Comparison of ENCODE assay signal across 24 cellular contexts in the genomic region with DNA sequence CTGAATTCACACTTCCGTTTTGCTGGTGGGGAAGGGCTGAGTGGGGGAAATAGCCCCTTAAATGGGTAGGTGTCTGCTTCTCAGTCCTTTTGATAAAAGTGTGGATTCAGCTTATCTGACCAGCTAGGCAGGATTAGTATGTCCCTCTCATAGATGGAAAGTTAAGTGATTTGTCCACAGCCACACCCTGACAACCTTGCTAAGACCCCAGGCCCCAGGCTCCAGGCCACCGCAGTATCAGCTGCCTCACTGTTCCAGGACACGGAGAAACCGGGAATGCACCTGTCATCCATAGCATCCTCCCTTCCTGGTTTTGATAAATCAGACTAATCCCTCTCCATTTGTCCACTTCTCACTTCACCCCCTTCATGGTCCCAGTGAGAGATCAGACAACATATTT.
DNase-seq lines count a peak whose midpoint lies in the region; ATAC-seq, FAIRE-seq and TF ChIP-seq lines count a peak whose summit lies in the region.
"Had no signal": no experiment of that assay in that cellular context is flagged by ENCODE, and none has a peak within 500 bp of the region (broad histone marks: within the 10 kb centered on the region; RNA-seq: fewer than 3 reads in every experiment).

No MANE protein-coding gene starts in this region.

- H4K20me1 ChIP-seq in hepatocyte (ENCODE audit: insufficient read depth, poor library complexity, severe bottlenecking) = no peaks in the 10 kb centered on the region
- H4K20me1 ChIP-seq: BLaER1 had no signal

- CTCF ChIA-PET in Panc1 (lab: Charles Lee) = no interaction called here

- H3K4me3 ChIP-seq in Panc1 (ENCODE audit: low read depth in 2 of 2, low read length in 2 of 2) = no peak overlapping the region
- H3K4me3 ChIP-seq in hepatocyte = no peak overlapping the region
- H3K4me3 ChIP-seq in mesendoderm (ENCODE audit: low read length) = no peak overlapping the region
- H3K4me3 ChIP-seq in spleen = no peak overlapping the region
- H3K4me3 ChIP-seq: BLaER1 had no signal

- H3K9me3 ChIP-seq in Panc1 (ENCODE audit: control insufficient read depth, insufficient read depth, low read depth, low read length) (no peaks in the 10 kb centered on the region), hepatocyte (ENCODE audit: low read depth) (no peaks in the 10 kb centered on the region), spleen (no peaks in the 10 kb centered on the region)
- H3K9me3 ChIP-seq: BE2C, BLaER1 had no signal

- H3K79me1 ChIP-seq in mesendoderm (ENCODE audit: low read length) = no peaks in the 10 kb centered on the region

- no peak for TF ChIP-seq CTCF in Panc1 (IDR thresholded peaks at IDR 0.05)
- TF ChIP-seq CTCF in hepatocyte (IDR thresholded peaks at IDR 0.05; ENCODE audit: poor library complexity) = no peak
- no peak for TF ChIP-seq CTCF in spleen (IDR thresholded peaks at IDR 0.05 in 8 of 11, conservative IDR thresholded peaks at IDR 0.05 in 3 of 11)

- H3K4me2 ChIP-seq in hepatocyte = no peak overlapping the region
- no peak overlapping the region for H3K4me2 ChIP-seq in mesendoderm (ENCODE audit: low read length)
- H3K4me2 ChIP-seq: BLaER1 had no signal

- no peak overlapping the region for H4K8ac ChIP-seq in mesendoderm (ENCODE audit: low read depth, low read length)

- H3K4me1 ChIP-seq in Panc1 (ENCODE audit: control insufficient read depth, insufficient read depth, low read length) (peaks cover 28% of the 10 kb centered on the region), hepatocyte (ENCODE audit: insufficient read depth) (peaks cover 53% of the 10 kb centered on the region), mesendoderm (ENCODE audit: control insufficient read depth, low read depth, low read length) (peaks cover 6% of the 10 kb centered on the region), spleen (peaks cover 0 to 5% (median under 1%) of the 10 kb centered on the region in 6 donors)

- 56% methylated on average over 4 of the region's 4 CpGs for WGBS in hepatocyte (ENCODE audit: low lambda C conversion rate, missing lambda C conversion rate)
- no CpG with 5 or more reads among the region's 4 CpGs for WGBS in mesendoderm (ENCODE audit: extremely low coverage, insufficient coverage, low lambda C conversion rate)
- 57 to 88% (median 83%) methylated on average over 4 of the region's 4 CpGs for WGBS in spleen, 5 donors

- H3K9me2 ChIP-seq in hepatocyte (replicated peaks; ENCODE audit: insufficient read depth) = no peaks in the 10 kb centered on the region

- no peak overlapping the region for H4K5ac ChIP-seq in mesendoderm (ENCODE audit: low read length)

- no peak overlapping the region for H2BK5ac ChIP-seq in mesendoderm (ENCODE audit: low read length)

- H3K36me3 ChIP-seq in Panc1 (ENCODE audit: control insufficient read depth, insufficient read depth, low read length) (no peaks in the 10 kb centered on the region), hepatocyte (replicated peaks; ENCODE audit: insufficient read depth, low read depth) (no peaks in the 10 kb centered on the region), mesendoderm (ENCODE audit: control insufficient read depth, insufficient read depth, low read length) (no peaks in the 10 kb centered on the region), spleen (no peaks in the 10 kb centered on the region)
- H3K36me3 ChIP-seq: BE2C, BLaER1 had no signal

- DNase-seq in Panc1 (ENCODE audit: low read depth, low spot score) = no peak
- DNase-seq in hepatocyte (ENCODE audit: low spot score) = no peak
- DNase-seq in mesendoderm = peak; percentile 84
- peak; percentile 50 for DNase-seq in spleen
- no peak for DNase-seq in GM19239 (ENCODE audit: insufficient read length, low spot score)
- DNase-seq in GM19238 (ENCODE audit: insufficient read length, low spot score) = no peak
- DNase-seq in NCI-H2107 (lab: John Stamatoyannopoulos, UW) = no peak
- DNase-seq: 8988T; ACHN; BE2C; C1 segment of cervical spinal cord; Calu3; CD4-positive, alpha-beta memory T cell; CD4-positive, CD25-positive, alpha-beta regulatory T cell; CD8-positive, alpha-beta memory T cell; COR-L47; DMS79 treated with DMSO at 0.1 percent for 48 hours; GF-D8 had no signal

- POLR2A ChIA-PET in Panc1 (lab: Charles Lee) = no interaction called here

- no peak overlapping the region for H3K9ac ChIP-seq in mesendoderm (ENCODE audit: low read length)
- H3K9ac ChIP-seq: BLaER1 had no signal

- no TSS peak for BruUV-seq in Panc1 (replicated peaks; lab: Mats Ljungman, UMichigan)

- H2AK5ac ChIP-seq in mesendoderm (ENCODE audit: low read length) = no peak overlapping the region

- H3K27me3 Mint-ChIP-seq in stimulated activated memory B cell treated with anti-CD40 and anti-IgM and Interleukin-4, amounts not matched to agents 10 μg/mL and 1 μg/mL and 100 μg/mL, for 72 hours = peaks cover 11% of the 10 kb centered on the region
- H3K27me3 Mint-ChIP-seq: CD4-positive, CD25-positive, alpha-beta regulatory T cell had no signal

- H3K9me3 Mint-ChIP-seq in stimulated activated memory B cell treated with anti-CD40 and anti-IgM and Interleukin-4, amounts not matched to agents 10 μg/mL and 1 μg/mL and 100 μg/mL, for 72 hours = peaks cover 2% of the 10 kb centered on the region
- H3K9me3 Mint-ChIP-seq: CD4-positive, alpha-beta memory T cell; CD8-positive, alpha-beta memory T cell had no signal

- H3K4me3 Mint-ChIP-seq in stimulated activated memory B cell treated with anti-CD40 and anti-IgM and Interleukin-4, amounts not matched to agents 10 μg/mL and 1 μg/mL and 100 μg/mL, for 72 hours = no peak overlapping the region
- H3K4me3 Mint-ChIP-seq: CD14-positive monocyte; CD4-positive, alpha-beta memory T cell; CD4-positive, CD25-positive, alpha-beta regulatory T cell; CD8-positive, alpha-beta memory T cell had no signal

- H3K27ac ChIP-seq in Panc1 (ENCODE audit: low read length) = peak overlapping the region; percentile 87
- peak overlapping the region; percentile 23 for H3K27ac ChIP-seq in hepatocyte
- H3K27ac ChIP-seq in mesendoderm (ENCODE audit: low read depth, low read length) = no peak overlapping the region
- no peak overlapping the region for H3K27ac ChIP-seq in spleen
- H3K27ac ChIP-seq: BLaER1 had no signal

- FAIRE-seq in GM19239 (lab: Jason Lieb, UNC) = no peak
- FAIRE-seq: A204.1, D721Med, G401.6 had no signal

- H3K79me2 ChIP-seq in hepatocyte (no peaks in the 10 kb centered on the region), mesendoderm (ENCODE audit: control insufficient read depth, insufficient read depth, low read length) (no peaks in the 10 kb centered on the region)

- no peaks in the 10 kb centered on the region for H3K27me3 ChIP-seq in Panc1 (ENCODE audit: control insufficient read depth, insufficient read depth, low read length)
- no peaks in the 10 kb centered on the region for H3K27me3 ChIP-seq in hepatocyte
- H3K27me3 ChIP-seq in mesendoderm (ENCODE audit: insufficient read depth, low read length, poor library complexity) = no peaks in the 10 kb centered on the region
- H3K27me3 ChIP-seq in spleen (replicated peaks in 1 of 7) = no peaks in the 10 kb centered on the region
- H3K27me3 ChIP-seq: BE2C, BLaER1 had no signal

- H2BK120ac ChIP-seq in mesendoderm (ENCODE audit: low read depth, low read length) = no peak overlapping the region

- in situ Hi-C loops in Panc1 (cut with HindIII; ENCODE audit: low pct_unique_long_range_greater_than_20kb, low sequenced_read_pairs) = no loop called here

- intact Hi-C loops in Panc1 (cut with micrococcal nuclease; ENCODE audit: unreplicated experiment) (no loop called here), spleen (cut with DNase I; ENCODE audit: low total_unique reads) (no loop called here)

- H3K56ac ChIP-seq in mesendoderm (ENCODE audit: low read length) = no peak overlapping the region

- H3K18ac ChIP-seq in mesendoderm (ENCODE audit: low read length) = no peak overlapping the region

- no peaks in the 10 kb centered on the region for H3K36me3 Mint-ChIP-seq in stimulated activated memory B cell treated with anti-CD40 and anti-IgM and Interleukin-4, amounts not matched to agents 10 μg/mL and 1 μg/mL and 100 μg/mL, for 72 hours
- H3K36me3 Mint-ChIP-seq: CD14-positive monocyte; CD4-positive, alpha-beta memory T cell; CD4-positive, CD25-positive, alpha-beta regulatory T cell had no signal

- ATAC-seq in Panc1 = no peak
- ATAC-seq in stimulated activated memory B cell treated with anti-CD40 and anti-IgM and Interleukin-4, amounts not matched to agents 10 μg/mL and 1 μg/mL and 100 μg/mL, for 72 hours = no peak

- no peak overlapping the region for H3K27ac Mint-ChIP-seq in stimulated activated memory B cell treated with anti-CD40 and anti-IgM and Interleukin-4, amounts not matched to agents 10 μg/mL and 1 μg/mL and 100 μg/mL, for 72 hours
- H3K27ac Mint-ChIP-seq: CD14-positive monocyte had no signal

- peaks cover 12% of the 10 kb centered on the region for H3K4me1 Mint-ChIP-seq in stimulated activated memory B cell treated with anti-CD40 and anti-IgM and Interleukin-4, amounts not matched to agents 10 μg/mL and 1 μg/mL and 100 μg/mL, for 72 hours

- no peak overlapping the region for H2AFZ ChIP-seq in hepatocyte

- TF ChIP-seq POLR2A in spleen (IDR thresholded peaks at IDR 0.05) = no peak

- H3K4ac ChIP-seq in mesendoderm (ENCODE audit: low read depth, low read length) = no peak overlapping the region

- no peak overlapping the region for H2BK15ac ChIP-seq in mesendoderm (replicated peaks; ENCODE audit: low read depth)

- no peak overlapping the region for H3K23ac ChIP-seq in mesendoderm (ENCODE audit: low read length)

Comparison
In these comparisons a context has a peak if more than half of its experiments do, and no peak if none do; other contexts are left out.
1. DNase-seq: peak in mesendoderm (single experiment) and spleen (single experiment); none in Panc1 (single experiment), hepatocyte (single experiment), GM19239 (single experiment), GM19238 (single experiment) and NCI-H2107 (single experiment).
2. H3K27ac ChIP-seq: peak in Panc1 (single experiment) and hepatocyte (single experiment); none in mesendoderm (single experiment) and spleen (0 of 8).